ENCODE assay signal across 24 cellular contexts in genomic region chr15:66014022-66014421, GRCh38.
"Had no signal": no experiment of that assay in that cellular context is flagged by ENCODE, and none has a peak within 500 bp of the region (broad histone marks: within the 10 kb centered on the region; RNA-seq: fewer than 3 reads in every experiment).

No MANE protein-coding gene starts in this region.

- H3K4me3 Mint-ChIP-seq: mesothelial cell of epicardium; naive B cell; natural killer cell; nephron progenitor cell; stimulated activated memory B cell treated with anti-CD40 and anti-IgM and Interleukin-4, amounts not matched to agents 10 μg/mL and 1 μg/mL and 100 μg/mL, for 72 hours; stimulated activated naive CD8-positive, alpha-beta T cell treated with anti-CD3 and anti-CD28 coated beads, Interleukin-15, amount 100 ng/mL, for 72 hours; type B pancreatic cell had no signal

- H3K4me1 Mint-ChIP-seq: naive B cell; natural killer cell; stimulated activated memory B cell treated with anti-CD40 and anti-IgM and Interleukin-4, amounts not matched to agents 10 μg/mL and 1 μg/mL and 100 μg/mL, for 72 hours; stimulated activated naive CD8-positive, alpha-beta T cell treated with anti-CD3 and anti-CD28 coated beads, Interleukin-15, amount 100 ng/mL, for 72 hours had no signal

- H3K4me2 ChIP-seq: smooth muscle cell had no signal

- H3K9me3 Mint-ChIP-seq: natural killer cell; stimulated activated memory B cell treated with anti-CD40 and anti-IgM and Interleukin-4, amounts not matched to agents 10 μg/mL and 1 μg/mL and 100 μg/mL, for 72 hours; stimulated activated naive CD8-positive, alpha-beta T cell treated with anti-CD3 and anti-CD28 coated beads, Interleukin-15, amount 100 ng/mL, for 72 hours; type B pancreatic cell had no signal

- H3K36me3 Mint-ChIP-seq: mesothelial cell of epicardium; natural killer cell; stimulated activated memory B cell treated with anti-CD40 and anti-IgM and Interleukin-4, amounts not matched to agents 10 μg/mL and 1 μg/mL and 100 μg/mL, for 72 hours; type B pancreatic cell had no signal

- DNase-seq: islet precursor cell; left ventricle myocardium inferior; mesendoderm; natural killer cell; nephron progenitor cell; ovary; right lobe of liver; stimulated activated CD4-positive, alpha-beta T cell treated with anti-CD3 and anti-CD28 coated beads, Interleukin-1b, Interleukin-23, amount 100 ng/mL, for 48 hours; stimulated activated CD4-positive, alpha-beta T cell treated with anti-CD3 and anti-CD28 coated beads, Interleukin-2, amount 100 ng/mL, for 48 hours; stimulated activated CD4-positive, alpha-beta T cell treated with anti-CD3 and anti-CD28 coated beads, Interleukin-4, amount 100 ng/mL, for 4 hours; stimulated activated CD8-positive, alpha-beta memory T cell treated with anti-CD3 and anti-CD28 coated beads, Interleukin-4, amount 100 ng/mL, for 48 hours; stimulated activated naive CD4-positive, alpha-beta T cell treated with Interleukin-2 at 50 U/mL for 16 hours; stimulated activated naive CD8-positive, alpha-beta T cell treated with anti-CD3 and anti-CD28 coated beads, Interleukin-15, amount 100 ng/mL, for 72 hours; substantia nigra; uterus had no signal

- H3K9me3 ChIP-seq: left ventricle myocardium inferior, ovary, right atrium auricular region, right lobe of liver, uterus had no signal

- H3K27me3 ChIP-seq: ovary, right atrium auricular region, right lobe of liver, tibial nerve, uterus had no signal

- H3K27ac ChIP-seq: left ventricle myocardium inferior, ovary, right atrium auricular region, right lobe of liver, tibial nerve, uterus had no signal

- H3K27ac Mint-ChIP-seq: mesothelial cell of epicardium; natural killer cell; nephron progenitor cell; progenitor cell of endocrine pancreas; stimulated activated memory B cell treated with anti-CD40 and anti-IgM and Interleukin-4, amounts not matched to agents 10 μg/mL and 1 μg/mL and 100 μg/mL, for 72 hours; stimulated activated naive CD8-positive, alpha-beta T cell treated with anti-CD3 and anti-CD28 coated beads, Interleukin-15, amount 100 ng/mL, for 72 hours; type B pancreatic cell had no signal

- H3K36me3 ChIP-seq: left ventricle myocardium inferior, ovary, right atrium auricular region, right lobe of liver, tibial nerve, uterus had no signal

- H3K4me1 ChIP-seq: left ventricle myocardium inferior, right atrium auricular region, right lobe of liver, tibial nerve, uterus had no signal

- H3K4me3 ChIP-seq: left ventricle myocardium inferior, lung, ovary, right atrium auricular region, right lobe of liver, smooth muscle cell, tibial nerve, uterus had no signal
